Comparison of ENCODE assay signal across 8 cellular contexts in the genomic region with DNA sequence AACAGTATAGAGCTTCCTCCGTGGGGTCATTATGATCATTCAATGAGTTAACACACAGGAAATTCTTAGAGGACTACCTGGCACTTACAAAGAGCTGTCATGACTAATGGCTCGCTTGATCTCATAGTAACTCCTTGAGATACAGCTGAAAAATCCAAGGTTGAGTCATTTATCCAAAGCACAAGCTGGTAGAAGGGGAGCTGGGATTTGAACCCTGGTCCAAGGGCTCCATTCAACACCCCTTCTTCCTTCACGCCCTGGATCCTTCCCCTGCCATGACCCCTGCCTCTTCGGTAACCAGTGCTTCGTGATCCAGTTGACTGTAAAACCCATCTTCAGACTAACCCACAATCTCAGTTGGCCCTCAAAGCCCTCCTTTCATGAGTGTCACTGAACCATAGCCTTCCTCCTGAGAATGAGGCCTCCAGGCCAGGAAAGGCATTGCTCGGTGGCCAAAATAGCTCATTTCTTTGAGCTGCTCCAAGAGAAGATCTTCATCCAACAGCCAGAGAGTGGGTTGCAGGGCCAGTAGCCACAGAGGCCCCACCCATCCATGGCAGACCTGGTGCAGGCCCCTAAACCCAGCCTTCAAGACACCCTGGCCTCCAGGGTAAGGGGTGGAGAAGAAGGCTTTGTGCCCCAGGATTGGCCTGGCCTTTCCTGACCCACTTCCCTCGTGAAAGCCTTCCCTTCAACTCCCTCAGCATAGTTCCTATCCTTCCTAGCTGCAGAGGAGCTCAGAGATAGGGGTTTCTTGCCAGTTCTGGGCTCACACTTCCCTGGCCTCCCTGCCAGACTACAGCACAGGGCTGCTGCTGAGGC. TPM values are rescaled to one million over a fixed set of nuclear protein-coding genes. Genes with fewer than 3 reads are reported as not detected.
DNase-seq lines count a peak whose midpoint lies in the region; ATAC-seq and TF ChIP-seq lines count a peak whose summit lies in the region.

No MANE protein-coding gene starts in this region.

- no peak overlapping the region for H3K4me3 Mint-ChIP-seq in WTC11

- intact Hi-C loops in sciatic nerve (cut with DNase I): loop anchor here (10.0 kb wide), 1 partner anchor 230 kb away; no protein-coding TSS in a partner anchor

- peak; percentile 54 for DNase-seq in GM03348 (ENCODE audit: low spot score)
- no peak for DNase-seq in WTC11 (ENCODE audit: low spot score)
- peak; percentile 29 for DNase-seq in globus pallidus (ENCODE audit: low spot score)
- no peak for DNase-seq in sciatic nerve (ENCODE audit: low spot score)
- no peak for DNase-seq in effector CD8-positive, alpha-beta T cell (lab: John Stamatoyannopoulos, UW)
- no peak for DNase-seq in SIG-M5 treated with dmso at 0.1 percent for 504 hours (lab: John Stamatoyannopoulos, UW; ENCODE audit: unreplicated experiment)
- DNase-seq in NCI-H2081 treated with DMSO at 0.1 percent for 48 hours (lab: John Stamatoyannopoulos, UW): no peak

- peaks cover 31% of the 10 kb centered on the region for H3K36me3 Mint-ChIP-seq in WTC11

- CTCF ChIA-PET in WTC11 (lab: Charles Lee): interaction anchor here (1.1 kb wide), 1 partner anchor 25 kb away, joined by 3 read pairs; no protein-coding TSS in a partner anchor

- H3K4me1 Mint-ChIP-seq in WTC11: peaks cover 39% of the 10 kb centered on the region

- H3K27ac Mint-ChIP-seq in WTC11: peak overlapping the region; percentile 12; the same call in 1 of the 2 replicates

- no peaks in the 10 kb centered on the region; the same call in 1 of the 2 replicates for H3K27me3 Mint-ChIP-seq in WTC11 (ENCODE audit: low read depth)

- no peak for TF ChIP-seq CTCF in WTC11 (IDR thresholded peaks at IDR 0.05)

- POLR2A ChIA-PET in WTC11 (lab: Charles Lee): no interaction called here

- ATAC-seq in WTC11 (no peak), sciatic nerve (peak; percentile 42), GM18873 (IDR thresholded peaks at IDR 0.05; ENCODE audit: low FRiP score, unreplicated experiment) (no peak)

- no peaks in the 10 kb centered on the region for H3K9me3 Mint-ChIP-seq in WTC11

TF ChIP-seq in WTC11, 78 proteins besides CTCF, POLR2A, EP300 and RAD21:
- TF ChIP-seq TEAD4 (CRISPR knock-in tag; IDR thresholded peaks at IDR 0.05): no peak
- TF ChIP-seq ESRRA (CRISPR knock-in tag; IDR thresholded peaks at IDR 0.05; ENCODE audit: borderline replicate concordance): no peak
- no peak for TF ChIP-seq NFE2L1 (CRISPR knock-in tag; IDR thresholded peaks at IDR 0.05)
- no peak for TF ChIP-seq ZNF423 (CRISPR knock-in tag; IDR thresholded peaks at IDR 0.05)
- no peak for TF ChIP-seq CREM (CRISPR knock-in tag; IDR thresholded peaks at IDR 0.05)
- TF ChIP-seq ZNF416 (CRISPR knock-in tag; IDR thresholded peaks at IDR 0.05): no peak
- TF ChIP-seq FOXP1 (CRISPR knock-in tag; IDR thresholded peaks at IDR 0.05; ENCODE audit: borderline replicate concordance): no peak
- no peak for TF ChIP-seq GRHL2 (CRISPR knock-in tag; IDR thresholded peaks at IDR 0.05; ENCODE audit: insufficient replicate concordance, severe bottlenecking)
- no peak for TF ChIP-seq SMAD3 (CRISPR knock-in tag; IDR thresholded peaks at IDR 0.05; ENCODE audit: borderline replicate concordance)
- no peak for TF ChIP-seq ZNF138 (CRISPR knock-in tag; conservative IDR thresholded peaks at IDR 0.05)
- no peak for TF ChIP-seq TCF7 (CRISPR knock-in tag; IDR thresholded peaks at IDR 0.05; ENCODE audit: low read depth)
- TF ChIP-seq USF2 (CRISPR knock-in tag; IDR thresholded peaks at IDR 0.05): no peak
- TF ChIP-seq, protein P1, sequence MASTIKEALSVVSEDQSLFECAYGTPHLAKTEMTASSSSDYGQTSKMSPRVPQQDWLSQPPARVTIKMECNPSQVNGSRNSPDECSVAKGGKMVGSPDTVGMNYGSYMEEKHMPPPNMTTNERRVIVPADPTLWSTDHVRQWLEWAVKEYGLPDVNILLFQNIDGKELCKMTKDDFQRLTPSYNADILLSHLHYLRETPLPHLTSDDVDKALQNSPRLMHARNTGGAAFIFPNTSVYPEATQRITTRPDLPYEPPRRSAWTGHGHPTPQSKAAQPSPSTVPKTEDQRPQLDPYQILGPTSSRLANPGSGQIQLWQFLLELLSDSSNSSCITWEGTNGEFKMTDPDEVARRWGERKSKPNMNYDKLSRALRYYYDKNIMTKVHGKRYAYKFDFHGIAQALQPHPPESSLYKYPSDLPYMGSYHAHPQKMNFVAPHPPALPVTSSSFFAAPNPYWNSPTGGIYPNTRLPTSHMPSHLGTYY (CRISPR knock-in tag; IDR thresholded peaks at IDR 0.05): no peak
TF ChIP-seq in WTC11: peak in this region for 0.

RNA-seq across cellular contexts. Expression of gene ZFP36L1, which starts 7.7 kb away (rescaled TPM):
- 132 to 150 TPM (median 148 TPM) in 3 replicates for total RNA-seq in WTC11 (2021)
- total RNA-seq in sciatic nerve: 434 TPM

Comparison
In these comparisons a context has a peak if more than half of its experiments do, and no peak if none do; other contexts are left out.
1. DNase-seq: peak in GM03348 (single experiment) and globus pallidus (single experiment); none in WTC11 (single experiment), sciatic nerve (single experiment), effector CD8-positive, alpha-beta T cell (single experiment), SIG-M5 treated with dmso at 0.1 percent for 504 hours (single experiment) and NCI-H2081 treated with DMSO at 0.1 percent for 48 hours (single experiment).